In the genomic region with DNA sequence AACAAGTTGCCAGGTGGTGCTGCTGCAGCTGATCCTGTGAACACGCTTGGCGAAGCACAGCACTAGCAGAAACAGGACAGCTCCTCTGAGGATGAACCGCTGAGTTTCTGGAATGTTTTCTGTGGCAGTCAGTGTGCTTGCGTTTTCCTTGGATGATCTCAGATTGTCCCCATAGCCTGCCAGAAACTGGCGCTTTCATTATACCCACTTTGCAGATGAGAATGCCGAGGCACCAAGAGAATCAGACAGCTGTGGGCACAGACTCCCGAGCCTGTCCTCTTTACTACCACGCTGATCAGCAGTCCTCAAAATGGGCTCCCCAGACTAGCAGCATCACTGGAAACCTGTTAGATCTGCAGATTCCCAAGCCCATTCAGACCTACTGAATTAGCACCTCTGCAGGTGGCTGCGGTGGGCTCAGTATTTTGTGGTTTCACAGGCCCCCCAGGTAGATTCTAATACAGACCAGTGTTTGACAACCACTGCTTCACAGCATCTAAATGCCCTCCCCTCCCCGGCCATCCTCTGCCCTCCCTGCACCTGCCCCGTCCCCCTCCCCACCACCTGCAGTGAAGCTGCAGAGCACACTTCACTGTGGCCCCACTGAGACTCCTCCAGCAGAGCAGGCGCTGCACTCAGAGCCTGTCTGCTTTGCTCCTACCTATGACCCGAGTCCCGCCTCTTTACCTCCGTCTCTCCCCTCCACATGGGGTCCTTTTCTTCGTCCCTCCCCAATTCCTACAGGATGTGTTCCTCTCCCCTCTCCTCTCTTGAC, we compare ENCODE assay signal across 20 cellular contexts. TPM values are rescaled to one million over a fixed set of nuclear protein-coding genes. Genes with fewer than 3 reads are reported as not detected.
DNase-seq lines count a peak whose midpoint lies in the region; ATAC-seq and TF ChIP-seq lines count a peak whose summit lies in the region.
"Had no signal": no experiment of that assay in that cellular context is flagged by ENCODE, and none has a peak within 500 bp of the region (broad histone marks: within the 10 kb centered on the region; RNA-seq: fewer than 3 reads in every experiment).

No MANE protein-coding gene starts in this region.

- no peak overlapping the region for H3K23ac ChIP-seq in mesenchymal stem cell (ENCODE audit: low read length in 2 of 2)

- H3K9ac ChIP-seq in mesenchymal stem cell (ENCODE audit: low read length), result no peak overlapping the region

- TF ChIP-seq CTCF in RWPE1 (conservative IDR thresholded peaks at IDR 0.05; ENCODE audit: low read depth), result no peak
- no peak for TF ChIP-seq CTCF in uterus (IDR thresholded peaks at IDR 0.05)
- no peak for TF ChIP-seq CTCF in vagina (IDR thresholded peaks at IDR 0.05)

- H2AFZ ChIP-seq in mesenchymal stem cell (ENCODE audit: low read depth, low read length), result no peak overlapping the region

- H4K8ac ChIP-seq in mesenchymal stem cell (ENCODE audit: low read length), result no peak overlapping the region

- no peak for TF ChIP-seq POLR2A in uterus (IDR thresholded peaks at IDR 0.05)
- no peak for TF ChIP-seq POLR2A in vagina (IDR thresholded peaks at IDR 0.05)

- no peaks in the 10 kb centered on the region for H3K27me3 ChIP-seq in mesenchymal stem cell (ENCODE audit: control insufficient read depth in 1 of 2, insufficient read depth in 1 of 2, low read length in 2 of 2)
- no peaks in the 10 kb centered on the region for H3K27me3 ChIP-seq in uterus
- no peaks in the 10 kb centered on the region for H3K27me3 ChIP-seq in vagina
- H3K27me3 ChIP-seq: adrenal gland, right atrium auricular region had no signal

- H3K9me3 ChIP-seq in mesenchymal stem cell (ENCODE audit: control insufficient read depth, low read length) (no peaks in the 10 kb centered on the region), uterus (no peaks in the 10 kb centered on the region), vagina (no peaks in the 10 kb centered on the region)
- H3K9me3 ChIP-seq: adrenal gland, right atrium auricular region had no signal

- H3K4me1 ChIP-seq in mesenchymal stem cell (ENCODE audit: control insufficient read depth, insufficient read depth, low read depth, low read length) (peaks cover 54% of the 10 kb centered on the region), uterus (no peaks in the 10 kb centered on the region), vagina (peaks cover 12% of the 10 kb centered on the region)

- no peak for ATAC-seq in activated naive CD4-positive, alpha-beta T cell treated with anti-CD3 and anti-CD28 coated beads, Interleukin-2, amount 50 U/mL, for 72 hours

- no peak for DNase-seq in activated naive CD4-positive, alpha-beta T cell treated with anti-CD3 and anti-CD28 coated beads, Interleukin-2, amount 50 U/mL, for 72 hours (ENCODE audit: low spot score in 2 of 2)
- no peak for DNase-seq in activated naive CD4-positive, alpha-beta T cell treated with anti-CD3 and anti-CD28 coated beads, Interleukin-2, amount 50 U/mL, for 16 hours
- DNase-seq in RWPE1 (ENCODE audit: low spot score) (no peak), mesenchymal stem cell (no peak), uterus (no peak), NCI-H2171 (lab: John Stamatoyannopoulos, UW) (no peak), vagina (ENCODE audit: extremely low spot score in 2 of 2) (no peak)
- no peak for DNase-seq in activated CD4-positive, CD25-positive, alpha-beta regulatory T cell (lab: John Stamatoyannopoulos, UW)
- DNase-seq: activated CD4-positive, alpha-beta T cell treated with anti-CD3 and anti-CD28 coated beads for 48 hours; activated CD8-positive, alpha-beta memory T cell treated with anti-CD3 and anti-CD28 coated beads, Interleukin-2, amount 50 U/mL, for 4 hours; activated gamma-delta T cell; cortex of kidney; DND-41; GOT3; NCI-H1092 treated with DMSO at 0.1 percent for 48 hours; NCI-H69; SHP77 treated with DMSO at 0.1 percent for 48 hours; stimulated activated CD8-positive, alpha-beta memory T cell treated with anti-CD3 and anti-CD28 coated beads, Interleukin-4, amount 100 ng/mL, for 48 hours had no signal

- no peaks in the 10 kb centered on the region for H3K9me3 Mint-ChIP-seq in activated naive CD4-positive, alpha-beta T cell treated with anti-CD3 and anti-CD28 coated beads, Interleukin-2, amount 50 U/mL, for 72 hours

- H3K18ac ChIP-seq in mesenchymal stem cell (ENCODE audit: low read depth in 1 of 2, low read length in 2 of 2), result no peak overlapping the region

- no peak overlapping the region for H3K14ac ChIP-seq in mesenchymal stem cell (ENCODE audit: low read length in 2 of 2)

- no peak overlapping the region for H3K4me3 ChIP-seq in mesenchymal stem cell (ENCODE audit: insufficient read depth in 1 of 2, low read depth in 1 of 2, low read length in 2 of 2)
- no peak overlapping the region for H3K4me3 ChIP-seq in uterus
- H3K4me3 ChIP-seq in vagina, result no peak overlapping the region
- H3K4me3 ChIP-seq: adrenal gland, right atrium auricular region had no signal

- intact Hi-C loops in uterus (cut with DNase I; ENCODE audit: low total_unique reads) (loop anchor here (10.0 kb wide), 1 partner anchor 341 kb away; no protein-coding TSS in a partner anchor), vagina (cut with DNase I) (no loop called here)

- no peak overlapping the region for H2BK15ac ChIP-seq in mesenchymal stem cell (ENCODE audit: low read depth, poor library complexity, severe bottlenecking)

- POLR2A ChIA-PET in RWPE1 (lab: Yijun Ruan, JAX; ENCODE audit: low non-redundant PET), result interaction anchor here (0.5 kb wide), 1 partner anchor 49 kb away, joined by 7 read pairs; no protein-coding TSS in a partner anchor

- H3K36me3 ChIP-seq in mesenchymal stem cell (ENCODE audit: control insufficient read depth in 1 of 2, insufficient read depth in 2 of 2, low read depth in 1 of 2, low read length in 2 of 2) (peaks cover 61 to 81% of the 10 kb centered on the region in 2 experiments), uterus (no peaks in the 10 kb centered on the region), vagina (peaks cover 0 to 31% of the 10 kb centered on the region in 2 donors)

- H2BK12ac ChIP-seq in mesenchymal stem cell (ENCODE audit: low read length in 2 of 2), result no peak overlapping the region

- no peak overlapping the region for H4K91ac ChIP-seq in mesenchymal stem cell (ENCODE audit: low read length)

- no peak overlapping the region for H2BK5ac ChIP-seq in mesenchymal stem cell (ENCODE audit: low read depth, low read length, poor library complexity, severe bottlenecking)

- H2AK5ac ChIP-seq in mesenchymal stem cell (ENCODE audit: low read length, severe bottlenecking), result peak overlapping the region; percentile 15

- H3K4me2 ChIP-seq in mesenchymal stem cell (ENCODE audit: low read length, poor library complexity, severe bottlenecking), result no peak overlapping the region

- CTCF ChIA-PET in RWPE1 (lab: Yijun Ruan, JAX), result interaction anchor here (0.5 to 1.5 kb wide), 6 partner anchors 13 to 344 kb away, joined by 3 to 6 read pairs (median 4); no protein-coding TSS in a partner anchor

- H3K4ac ChIP-seq in mesenchymal stem cell (ENCODE audit: low read depth in 1 of 2, low read length in 2 of 2), result no peak overlapping the region

- H3K36me3 Mint-ChIP-seq in activated naive CD4-positive, alpha-beta T cell treated with anti-CD3 and anti-CD28 coated beads, Interleukin-2, amount 50 U/mL, for 72 hours, result peaks cover 0 to 9% of the 10 kb centered on the region in 2 donors

- H2BK120ac ChIP-seq in mesenchymal stem cell (ENCODE audit: low read depth, low read length), result no peak overlapping the region

- WGBS in mesenchymal stem cell, result 85% methylated on average over 16 of the region's 16 CpGs

- peaks cover 6% of the 10 kb centered on the region for H3K79me1 ChIP-seq in mesenchymal stem cell (replicated peaks; ENCODE audit: low read length, poor library complexity, severe bottlenecking)

- peak overlapping the region; percentile 42 for H3K27ac ChIP-seq in RWPE1
- H3K27ac ChIP-seq in mesenchymal stem cell (ENCODE audit: low read length, poor library complexity, severe bottlenecking), result no peak overlapping the region
- H3K27ac ChIP-seq in uterus, result peak overlapping the region; percentile 64 to 70
- H3K27ac ChIP-seq in vagina, result no peak overlapping the region

- peak overlapping the region; percentile 76 to 79 for H3K27ac Mint-ChIP-seq in activated naive CD4-positive, alpha-beta T cell treated with anti-CD3 and anti-CD28 coated beads, Interleukin-2, amount 50 U/mL, for 72 hours

RNA-seq across cellular contexts. Expression of a gene that starts 29.6 kb away (rescaled TPM):
- 1 to 10 TPM; 7.2 to 7.9 TPM for total RNA-seq in activated naive CD4-positive, alpha-beta T cell treated with anti-CD3 and anti-CD28 coated beads, Interleukin-2, amount 50 U/mL, for 72 hours
- 5.6 TPM for polyA plus RNA-seq in mesenchymal stem cell (2013, experiment 1 of 2)
- polyA plus RNA-seq in mesenchymal stem cell (2013, experiment 2 of 2), result 5.7 TPM
- 1 to 10 TPM; 2.4 to 9.2 (median 3.5) TPM for total RNA-seq in uterus
- total RNA-seq in vagina, result 4.7 TPM

RNA-seq across cellular contexts. Expression of a gene that starts 50.5 kb away (rescaled TPM):
- 10 to 100 TPM; 60.9 to 66.0 TPM for total RNA-seq in activated naive CD4-positive, alpha-beta T cell treated with anti-CD3 and anti-CD28 coated beads, Interleukin-2, amount 50 U/mL, for 72 hours
- 37.3 TPM for polyA plus RNA-seq in mesenchymal stem cell (2013, experiment 1 of 2)
- 35.5 TPM for polyA plus RNA-seq in mesenchymal stem cell (2013, experiment 2 of 2)
- 100 to 1,000 TPM in 2 of 4 donors, 10 to 100 TPM in 2; 37.6 to 118 (median 88.0) TPM for total RNA-seq in uterus
- 153 TPM for total RNA-seq in vagina

Comparison
In these comparisons a context has a peak if more than half of its experiments do, and no peak if none do; other contexts are left out.
1. H3K27ac ChIP-seq: peak in RWPE1 (single experiment) and uterus (2 of 2); none in mesenchymal stem cell (single experiment) and vagina (single experiment).